In genomic region chr16:20826039-20826566, GRCh38 we compare ENCODE assay signal across 12 cellular contexts. TPM values are rescaled to one million over a fixed set of nuclear protein-coding genes. Genes with fewer than 3 reads are reported as not detected.
"Had no signal": no experiment of that assay in that cellular context is flagged by ENCODE, and none has a peak within 500 bp of the region (broad histone marks: within the 10 kb centered on the region; RNA-seq: fewer than 3 reads in every experiment).

No MANE protein-coding gene starts in this region.

- H3K36me3 ChIP-seq: ascending aorta, colonic mucosa had no signal

- H3K9ac ChIP-seq: neural progenitor cell had no signal

- H3K4me1 ChIP-seq: ascending aorta, colonic mucosa, lower lobe of right lung, neural progenitor cell, tibial nerve had no signal

- DNase-seq: activated CD4-positive, alpha-beta memory T cell treated with anti-CD3 and anti-CD28 coated beads, Interleukin-2, amount 10 ng/mL, durations not matched to agents 7 days and 5 days; activated CD4-positive, alpha-beta T cell treated with anti-CD3 and anti-CD28 coated beads for 1 hour; colonic mucosa; effector CD4-positive, alpha-beta T cell; hippocampal formation; lower lobe of right lung; small intestine; T-helper 17 cell had no signal

- ATAC-seq: lower lobe of right lung; stimulated activated effector memory CD8-positive, alpha-beta T cell treated with anti-CD3 and anti-CD28 coated beads, Interleukin-12 subunit alpha, Interleukin-12 subunit beta, amount 100 ng/mL, for 72 hours; T-helper 17 cell had no signal

- H3K4me3 ChIP-seq: ascending aorta, colonic mucosa, lower lobe of right lung, neural progenitor cell, tibial nerve had no signal

- H2AFZ ChIP-seq: neural progenitor cell had no signal

- H3K4me2 ChIP-seq: neural progenitor cell had no signal

- H3K27me3 ChIP-seq: ascending aorta, colonic mucosa, neural progenitor cell, tibial nerve had no signal

- H3K27ac ChIP-seq: ascending aorta, colonic mucosa, lower lobe of right lung, neural progenitor cell, tibial nerve had no signal

- H3K9me3 ChIP-seq: ascending aorta, colonic mucosa, lower lobe of right lung, tibial nerve had no signal

RNA-seq across cellular contexts. Expression of gene ERI2, which starts 19.8 kb away (rescaled TPM):
- total RNA-seq: ascending aorta had no signal
